In genomic region chr14:90599339-90599738, GRCh38 we compare ENCODE assay signal across 21 cellular contexts.
DNase-seq lines count a peak whose midpoint lies in the region; ATAC-seq and TF ChIP-seq lines count a peak whose summit lies in the region.
"Had no signal": no experiment of that assay in that cellular context is flagged by ENCODE, and none has a peak within 500 bp of the region (broad histone marks: within the 10 kb centered on the region; RNA-seq: fewer than 3 reads in every experiment).

No MANE protein-coding gene starts in this region.

- WGBS in sigmoid colon, 2 donors = 57 to 69% methylated on average over 11 of the region's 11 CpGs

- H3K4me1 ChIP-seq in Caco-2 = no peaks in the 10 kb centered on the region
- peaks cover 0 to 15% (median 12%) of the 10 kb centered on the region in 4 donors for H3K4me1 ChIP-seq in sigmoid colon
- H3K4me1 ChIP-seq: spleen had no signal

- CTCF ChIA-PET in Caco-2 (lab: Charles Lee) = interaction anchor here (0.5 to 2.2 kb wide), 6 partner anchors 86 to 297 kb away, joined by 3 to 13 read pairs (median 4); no protein-coding TSS in a partner anchor
- CTCF ChIA-PET in WTC11 (lab: Charles Lee) = interaction anchor here (0.6 to 1.4 kb wide), 5 partner anchors 9 to 189 kb away, joined by 3 to 6 read pairs (median 5); no protein-coding TSS in a partner anchor

- H3K9me3 Mint-ChIP-seq in Caco-2 (ENCODE audit: unreplicated experiment) (no peaks in the 10 kb centered on the region), WTC11 (no peaks in the 10 kb centered on the region)
- H3K9me3 Mint-ChIP-seq: CD4-positive, CD25-positive, alpha-beta regulatory T cell; immature natural killer cell; naive thymus-derived CD4-positive, alpha-beta T cell; T-helper 1 cell treated with Interleukin-12 subunit alpha and Interleukin-12 subunit beta and Interleukin-4 antibody, amounts not matched to agents 30 μg/mL and 1 μg/mL, for 36 hours had no signal

- BruUV-seq in Caco-2 (replicated peaks; lab: Mats Ljungman, UMichigan) = no TSS peak

- no peaks in the 10 kb centered on the region for H3K9me3 ChIP-seq in Caco-2
- no peaks in the 10 kb centered on the region for H3K9me3 ChIP-seq in sigmoid colon
- H3K9me3 ChIP-seq: heart right ventricle, spleen had no signal

- no peaks in the 10 kb centered on the region for H3K4me1 Mint-ChIP-seq in Caco-2 (ENCODE audit: low read depth, unreplicated experiment)
- H3K4me1 Mint-ChIP-seq in WTC11 = peaks cover 40% of the 10 kb centered on the region
- H3K4me1 Mint-ChIP-seq: CD4-positive, CD25-positive, alpha-beta regulatory T cell; immature natural killer cell; naive thymus-derived CD4-positive, alpha-beta T cell had no signal

- TF ChIP-seq CTCF in Caco-2 (IDR thresholded peaks at IDR 0.05; ENCODE audit: insufficient read depth in 1 of 2, low read depth in 1 of 2, low read length in 1 of 2, severe bottlenecking in 1 of 2, unreplicated experiment in 1 of 2) (no peak), WTC11 (IDR thresholded peaks at IDR 0.05) (no peak), sigmoid colon (IDR thresholded peaks at IDR 0.05) (no peak)

- ATAC-seq in WTC11 (no peak), HG03442 (IDR thresholded peaks at IDR 0.05; ENCODE audit: unreplicated experiment) (no peak), GM21529 (IDR thresholded peaks at IDR 0.05; ENCODE audit: unreplicated experiment) (no peak)
- ATAC-seq: GM12878; HCT116; K562; naive thymus-derived CD4-positive, alpha-beta T cell had no signal

- H3K27me3 ChIP-seq in Caco-2 (replicated peaks; ENCODE audit: control insufficient read depth, insufficient read depth, low read length) (no peaks in the 10 kb centered on the region), sigmoid colon (no peaks in the 10 kb centered on the region)
- H3K27me3 ChIP-seq: heart right ventricle, spleen had no signal

- TF ChIP-seq POLR2A in sigmoid colon (IDR thresholded peaks at IDR 0.05) = no peak

- intact Hi-C loops in Caco-2 (cut with micrococcal nuclease; ENCODE audit: unreplicated experiment) = loop anchor here (10.0 kb wide), 1 partner anchor 295 kb away; no protein-coding TSS in a partner anchor
- intact Hi-C loops in head of caudate nucleus (cut with DNase I) = no loop called here
- intact Hi-C loops in sigmoid colon (cut with DNase I) = no loop called here

- H3K4me3 ChIP-seq in Caco-2 (ENCODE audit: low read depth, low read length) = no peak overlapping the region
- no peak overlapping the region for H3K4me3 ChIP-seq in sigmoid colon
- H3K4me3 ChIP-seq: GM12878, heart right ventricle, K562, lung, spleen had no signal

- DNase-seq in Caco-2 = no peak
- no peak for DNase-seq in WTC11 (ENCODE audit: low spot score)
- DNase-seq in head of caudate nucleus = peak in 34 of 42 donors; percentile 39 to 79 (median 60)
- DNase-seq in sigmoid colon = peak; percentile 59
- DNase-seq in NCI-H1105 (lab: John Stamatoyannopoulos, UW) = no peak
- no peak for DNase-seq in SIG-M5 treated with dmso at 0.1 percent for 504 hours (lab: John Stamatoyannopoulos, UW; ENCODE audit: unreplicated experiment)
- DNase-seq: activated gamma-delta T cell treated with Interleukin-2 at 50 U/mL for 16 hours; DMS153; heart right ventricle; immature natural killer cell; naive thymus-derived CD4-positive, alpha-beta T cell; SHP77; spleen had no signal

- H3K36me3 ChIP-seq in Caco-2 (ENCODE audit: control insufficient read depth, insufficient read depth, low read length) = no peaks in the 10 kb centered on the region
- no peaks in the 10 kb centered on the region for H3K36me3 ChIP-seq in sigmoid colon
- H3K36me3 ChIP-seq: heart right ventricle, spleen had no signal

- H3K36me3 Mint-ChIP-seq in Caco-2 (ENCODE audit: insufficient read depth, unreplicated experiment) (no peaks in the 10 kb centered on the region), WTC11 (no peaks in the 10 kb centered on the region)
- H3K36me3 Mint-ChIP-seq: CD4-positive, CD25-positive, alpha-beta regulatory T cell; immature natural killer cell; naive thymus-derived CD4-positive, alpha-beta T cell had no signal

- TF ChIP-seq EP300 in sigmoid colon (IDR thresholded peaks at IDR 0.05) = no peak

- H3K27me3 Mint-ChIP-seq in Caco-2 (ENCODE audit: insufficient read depth, unreplicated experiment) (no peaks in the 10 kb centered on the region), WTC11 (ENCODE audit: low read depth) (no peaks in the 10 kb centered on the region)
- H3K27me3 Mint-ChIP-seq: CD4-positive, CD25-positive, alpha-beta regulatory T cell had no signal

- peak overlapping the region in 2 of 4 donors; percentile 33 to 46 for H3K27ac ChIP-seq in sigmoid colon
- H3K27ac ChIP-seq: heart right ventricle, spleen had no signal

- H3K27ac Mint-ChIP-seq in Caco-2 (ENCODE audit: unreplicated experiment) (peak overlapping the region; percentile 48), WTC11 (peak overlapping the region; percentile 7; the same call in 1 of the 2 replicates)
- H3K27ac Mint-ChIP-seq: CD4-positive, CD25-positive, alpha-beta regulatory T cell; immature natural killer cell; naive thymus-derived CD4-positive, alpha-beta T cell; T-helper 1 cell treated with Interleukin-12 subunit alpha and Interleukin-12 subunit beta and Interleukin-4 antibody, amounts not matched to agents 30 μg/mL and 1 μg/mL, for 36 hours had no signal

- no peak overlapping the region for H3K4me3 Mint-ChIP-seq in Caco-2 (ENCODE audit: unreplicated experiment)
- H3K4me3 Mint-ChIP-seq in WTC11 = no peak overlapping the region
- H3K4me3 Mint-ChIP-seq: CD4-positive, CD25-positive, alpha-beta regulatory T cell; immature natural killer cell; naive thymus-derived CD4-positive, alpha-beta T cell; T-helper 1 cell treated with Interleukin-12 subunit alpha and Interleukin-12 subunit beta and Interleukin-4 antibody, amounts not matched to agents 30 μg/mL and 1 μg/mL, for 36 hours had no signal

- POLR2A ChIA-PET in Caco-2 (lab: Charles Lee) = interaction anchor here (0.6 kb wide), 1 partner anchor 202 kb away, joined by 4 read pairs; no protein-coding TSS in a partner anchor
- POLR2A ChIA-PET in WTC11 (lab: Charles Lee) = no interaction called here

TF ChIP-seq in WTC11, 78 proteins besides CTCF, POLR2A, EP300 and RAD21:
- TF ChIP-seq ZNF317 (CRISPR knock-in tag; IDR thresholded peaks at IDR 0.05; ENCODE audit: borderline replicate concordance, low read depth) = peak; percentile 65; the same call in 1 of the 2 replicates
- no peak for TF ChIP-seq ATF6 (CRISPR knock-in tag; IDR thresholded peaks at IDR 0.05)
- TF ChIP-seq CREM (CRISPR knock-in tag; IDR thresholded peaks at IDR 0.05) = no peak
- no peak for TF ChIP-seq PRRX2 (CRISPR knock-in tag; IDR thresholded peaks at IDR 0.05)
- TF ChIP-seq GTF2I (CRISPR knock-in tag; conservative IDR thresholded peaks at IDR 0.05) = no peak
- no peak for TF ChIP-seq ZNF425 (CRISPR knock-in tag; conservative IDR thresholded peaks at IDR 0.05)

Comparison
In these comparisons a context has a peak if more than half of its experiments do, and no peak if none do; other contexts are left out.
1. DNase-seq: peak in head of caudate nucleus (34 of 42) and sigmoid colon (single experiment); none in Caco-2 (0 of 2), WTC11 (single experiment), NCI-H1105 (single experiment) and SIG-M5 treated with dmso at 0.1 percent for 504 hours (single experiment).